Comparison of ENCODE assay signal across 26 cellular contexts in genomic region chr9:131845286-131846011, GRCh38.
DNase-seq lines count a peak whose midpoint lies in the region; ATAC-seq, FAIRE-seq and TF ChIP-seq lines count a peak whose summit lies in the region.
"Had no signal": no experiment of that assay in that cellular context is flagged by ENCODE, and none has a peak within 500 bp of the region (broad histone marks: within the 10 kb centered on the region; RNA-seq: fewer than 3 reads in every experiment).

No MANE protein-coding gene starts in this region.

- no peaks in the 10 kb centered on the region for H3K9me3 Mint-ChIP-seq in T-helper 2 cell treated with Interferon-gamma antibody and Interleukin-4, amounts not matched to agents 5 μg/mL and 100 μg/mL, for 36 hours
- no peaks in the 10 kb centered on the region for H3K9me3 Mint-ChIP-seq in activated T-helper 2 cell treated with anti-CD3 and anti-CD28 coated beads, Interferon-gamma antibody, Interleukin-2, Interleukin-4, amounts not matched to agents 10 μg/mL and 5 μg/mL and 100 μg/mL, durations not matched to agents 14 hours and 24 hours and 36 hours
- H3K9me3 Mint-ChIP-seq: activated naive CD8-positive, alpha-beta T cell treated with anti-CD3 and anti-CD28 coated beads for 36 hours; effector memory CD8-positive, alpha-beta T cell; nephron had no signal

- H4K20me1 ChIP-seq in HepG2 (ENCODE audit: insufficient read depth, low read length) = no peaks in the 10 kb centered on the region
- H4K20me1 ChIP-seq: BLaER1 had no signal

- H3K27ac ChIP-seq in HepG2 (ENCODE audit: extremely low read length, insufficient read depth, low read length) (no peak overlapping the region), right lobe of liver (no peak overlapping the region), prostate gland (no peak overlapping the region)
- H3K27ac ChIP-seq: BLaER1, HL-60, KMS-11, ovary, skin epidermis, tibial nerve had no signal

- H3K9me3 ChIP-seq in HepG2 (ENCODE audit: low read length) (no peaks in the 10 kb centered on the region), right lobe of liver (no peaks in the 10 kb centered on the region), prostate gland (no peaks in the 10 kb centered on the region)
- H3K9me3 ChIP-seq: BLaER1, ovary, tibial nerve had no signal

- no peak overlapping the region for H2AFZ ChIP-seq in HepG2 (ENCODE audit: low read length)

- FAIRE-seq in HepG2 (lab: Jason Lieb, UNC) (no peak), frontal cortex (lab: Jason Lieb, UNC) (no peak)
- FAIRE-seq: colon had no signal

- H3K36me3 ChIP-seq in HepG2 (replicated peaks in 1 of 2; ENCODE audit: control insufficient read depth in 1 of 2, insufficient read depth in 2 of 2, low read length in 2 of 2) (no peaks in the 10 kb centered on the region), right lobe of liver (no peaks in the 10 kb centered on the region), prostate gland (no peaks in the 10 kb centered on the region)
- H3K36me3 ChIP-seq: BLaER1, ovary, tibial nerve had no signal

- H3K27ac Mint-ChIP-seq in T-helper 2 cell treated with Interferon-gamma antibody and Interleukin-4, amounts not matched to agents 5 μg/mL and 100 μg/mL, for 36 hours = peak overlapping the region; percentile 84
- H3K27ac Mint-ChIP-seq in activated T-helper 2 cell treated with anti-CD3 and anti-CD28 coated beads, Interferon-gamma antibody, Interleukin-2, Interleukin-4, amounts not matched to agents 10 μg/mL and 5 μg/mL and 100 μg/mL, durations not matched to agents 14 hours and 24 hours and 36 hours = peak overlapping the region; percentile 77
- H3K27ac Mint-ChIP-seq: activated naive CD8-positive, alpha-beta T cell treated with anti-CD3 and anti-CD28 coated beads for 36 hours; effector memory CD8-positive, alpha-beta T cell; nephron had no signal

- TF ChIP-seq POLR2A in HepG2 (IDR thresholded peaks at IDR 0.05; ENCODE audit: insufficient read depth in 1 of 2, low read depth in 2 of 2, low read length in 2 of 2) = no peak
- no peak for TF ChIP-seq POLR2A in right lobe of liver (IDR thresholded peaks at IDR 0.05)
- TF ChIP-seq POLR2A in prostate gland (IDR thresholded peaks at IDR 0.05) = no peak

- CTCF ChIA-PET in HepG2 (lab: Yijun Ruan, JAX; ENCODE audit: low intra/inter-chr PET ratio, low total read pairs) = no interaction called here

- 13% methylated on average over 19 of the region's 19 CpGs for WGBS in HepG2 (ENCODE audit: low lambda C conversion rate)
- 49% methylated on average over 16 of the region's 19 CpGs for WGBS in right lobe of liver (ENCODE audit: insufficient coverage, low coverage, low lambda C conversion rate, missing lambda C conversion rate)
- WGBS in prostate gland = 68% methylated on average over 19 of the region's 19 CpGs

- TF ChIP-seq EP300 in HepG2 (IDR thresholded peaks at IDR 0.05; ENCODE audit: low read depth in 2 of 2, low read length in 2 of 2) (no peak), HepG2 (CRISPR knock-in tag; IDR thresholded peaks at IDR 0.05; ENCODE audit: borderline replicate concordance) (no peak)

- TF ChIP-seq CTCF in HepG2 (CRISPR knock-in tag; IDR thresholded peaks at IDR 0.05) (no peak), right lobe of liver (IDR thresholded peaks at IDR 0.05) (no peak), prostate gland (IDR thresholded peaks at IDR 0.05) (no peak)

- no peak overlapping the region for H3K9ac ChIP-seq in HepG2 (ENCODE audit: insufficient read depth, low read depth, low read length)
- H3K9ac ChIP-seq: BLaER1, KMS-11 had no signal

- ATAC-seq in HepG2 (no peak), right lobe of liver (no peak)
- ATAC-seq: effector memory CD8-positive, alpha-beta T cell had no signal

- peak overlapping the region in 1 of 3 experiments; percentile 43; a peak in 1 of 6 replicates for H3K4me3 ChIP-seq in HepG2 (replicated peaks in 1 of 3; ENCODE audit: insufficient read depth in 1 of 3, low read depth in 2 of 3, low read length in 3 of 3)
- H3K4me3 ChIP-seq in right lobe of liver = no peak overlapping the region
- no peak overlapping the region for H3K4me3 ChIP-seq in prostate gland
- H3K4me3 ChIP-seq: BLaER1, ovary, skin epidermis, tibial nerve had no signal

- no peak for TF ChIP-seq RAD21 in HepG2 (CRISPR knock-in tag; IDR thresholded peaks at IDR 0.05)

- H3K4me2 ChIP-seq in HepG2 (ENCODE audit: low read depth, low read length) = peak overlapping the region; percentile 58
- H3K4me2 ChIP-seq: BLaER1, KMS-11 had no signal

- DNase-seq in HepG2 (ENCODE audit: low spot score) (no peak), right lobe of liver (no peak), frontal cortex (ENCODE audit: low spot score in 2 of 2) (no peak), SW 1271 (lab: John Stamatoyannopoulos, UW) (no peak), prostate gland (ENCODE audit: low spot score) (no peak)
- DNase-seq in T-helper 2 cell treated with Interferon-gamma antibody and Interleukin-4, amounts not matched to agents 5 μg/mL and 100 μg/mL, for 36 hours (ENCODE audit: low spot score) = peak; percentile 73
- no peak for DNase-seq in activated T-helper 2 cell treated with anti-CD3 and anti-CD28 coated beads, Interferon-gamma antibody, Interleukin-2, Interleukin-4, amounts not matched to agents 10 μg/mL and 5 μg/mL and 100 μg/mL, durations not matched to agents 14 hours and 24 hours and 36 hours (ENCODE audit: low spot score)
- DNase-seq: activated naive CD8-positive, alpha-beta T cell treated with anti-CD3 and anti-CD28 coated beads for 36 hours; anterior cingulate cortex; effector memory CD8-positive, alpha-beta T cell; HCEC 1CT; mammary epithelial cell; NCI-H1930; NCI-H2171 treated with DMSO at 0.1 percent for 48 hours; NCI-H510A; ovary; retina; SIG-M5; T1000 had no signal

- no peaks in the 10 kb centered on the region for H3K36me3 Mint-ChIP-seq in T-helper 2 cell treated with Interferon-gamma antibody and Interleukin-4, amounts not matched to agents 5 μg/mL and 100 μg/mL, for 36 hours (ENCODE audit: low read depth)
- H3K36me3 Mint-ChIP-seq in activated T-helper 2 cell treated with anti-CD3 and anti-CD28 coated beads, Interferon-gamma antibody, Interleukin-2, Interleukin-4, amounts not matched to agents 10 μg/mL and 5 μg/mL and 100 μg/mL, durations not matched to agents 14 hours and 24 hours and 36 hours (ENCODE audit: low read depth) = no peaks in the 10 kb centered on the region
- H3K36me3 Mint-ChIP-seq: activated naive CD8-positive, alpha-beta T cell treated with anti-CD3 and anti-CD28 coated beads for 36 hours had no signal

- H3K27me3 ChIP-seq in HepG2 (ENCODE audit: control insufficient read depth in 1 of 2, insufficient read depth in 2 of 2, low read length in 2 of 2) (peaks cover 5 to 55% of the 10 kb centered on the region in 2 experiments; a peak in 4 of 5 replicates), right lobe of liver (no peaks in the 10 kb centered on the region), prostate gland (replicated peaks; ENCODE audit: insufficient read depth) (no peaks in the 10 kb centered on the region)
- H3K27me3 ChIP-seq: BLaER1, ovary had no signal

- no peaks in the 10 kb centered on the region for H3K27me3 Mint-ChIP-seq in T-helper 2 cell treated with Interferon-gamma antibody and Interleukin-4, amounts not matched to agents 5 μg/mL and 100 μg/mL, for 36 hours (ENCODE audit: low read depth)
- peaks cover 3% of the 10 kb centered on the region for H3K27me3 Mint-ChIP-seq in activated T-helper 2 cell treated with anti-CD3 and anti-CD28 coated beads, Interferon-gamma antibody, Interleukin-2, Interleukin-4, amounts not matched to agents 10 μg/mL and 5 μg/mL and 100 μg/mL, durations not matched to agents 14 hours and 24 hours and 36 hours (ENCODE audit: low read depth)

- H3K79me2 ChIP-seq in HepG2 (ENCODE audit: insufficient read depth, low read length) = no peaks in the 10 kb centered on the region

- BruUV-seq in HepG2 (replicated peaks; lab: Mats Ljungman, UMichigan) = no TSS peak

- H3K4me1 ChIP-seq in HepG2 (ENCODE audit: insufficient read depth, low read length) (peaks cover 7% of the 10 kb centered on the region; the same call in 1 of the 2 replicates), right lobe of liver (no peaks in the 10 kb centered on the region), prostate gland (replicated peaks) (no peaks in the 10 kb centered on the region)
- H3K4me1 ChIP-seq: tibial nerve had no signal

- H3K4me3 Mint-ChIP-seq in T-helper 2 cell treated with Interferon-gamma antibody and Interleukin-4, amounts not matched to agents 5 μg/mL and 100 μg/mL, for 36 hours = peak overlapping the region; percentile 21
- no peak overlapping the region for H3K4me3 Mint-ChIP-seq in activated T-helper 2 cell treated with anti-CD3 and anti-CD28 coated beads, Interferon-gamma antibody, Interleukin-2, Interleukin-4, amounts not matched to agents 10 μg/mL and 5 μg/mL and 100 μg/mL, durations not matched to agents 14 hours and 24 hours and 36 hours (ENCODE audit: low read depth)
- H3K4me3 Mint-ChIP-seq: activated naive CD8-positive, alpha-beta T cell treated with anti-CD3 and anti-CD28 coated beads for 36 hours; effector memory CD8-positive, alpha-beta T cell; nephron had no signal

- POLR2A ChIA-PET in HepG2 (lab: Yijun Ruan, JAX) = no interaction called here

- in situ Hi-C loops in HepG2 (cut with HindIII; ENCODE audit: extremely low pct_ligation_motif_present, low pct_unique_long_range_greater_than_20kb) = no loop called here

- intact Hi-C loops in HepG2 (cut with micrococcal nuclease; ENCODE audit: unreplicated experiment) (no loop called here), right lobe of liver (cut with DNase I) (no loop called here), prostate gland (cut with DNase I) (no loop called here)
- intact Hi-C loops in activated T-helper 2 cell treated with anti-CD3 and anti-CD28 coated beads, Interferon-gamma antibody, Interleukin-2, Interleukin-4, amounts not matched to agents 10 μg/mL and 5 μg/mL and 100 μg/mL, durations not matched to agents 14 hours and 24 hours and 36 hours (cut with micrococcal nuclease) = loop anchor here (5.0 to 10.0 kb wide), 2 partner anchors 159 to 302 kb away; no protein-coding TSS in a partner anchor

- H3K4me1 Mint-ChIP-seq in T-helper 2 cell treated with Interferon-gamma antibody and Interleukin-4, amounts not matched to agents 5 μg/mL and 100 μg/mL, for 36 hours (ENCODE audit: low read depth) = peaks cover 9% of the 10 kb centered on the region
- H3K4me1 Mint-ChIP-seq in activated T-helper 2 cell treated with anti-CD3 and anti-CD28 coated beads, Interferon-gamma antibody, Interleukin-2, Interleukin-4, amounts not matched to agents 10 μg/mL and 5 μg/mL and 100 μg/mL, durations not matched to agents 14 hours and 24 hours and 36 hours (ENCODE audit: low read depth) = peaks cover 17% of the 10 kb centered on the region
- H3K4me1 Mint-ChIP-seq: activated naive CD8-positive, alpha-beta T cell treated with anti-CD3 and anti-CD28 coated beads for 36 hours; nephron had no signal
